ENCODE assay signal across 1 cellular context in the genomic region with DNA sequence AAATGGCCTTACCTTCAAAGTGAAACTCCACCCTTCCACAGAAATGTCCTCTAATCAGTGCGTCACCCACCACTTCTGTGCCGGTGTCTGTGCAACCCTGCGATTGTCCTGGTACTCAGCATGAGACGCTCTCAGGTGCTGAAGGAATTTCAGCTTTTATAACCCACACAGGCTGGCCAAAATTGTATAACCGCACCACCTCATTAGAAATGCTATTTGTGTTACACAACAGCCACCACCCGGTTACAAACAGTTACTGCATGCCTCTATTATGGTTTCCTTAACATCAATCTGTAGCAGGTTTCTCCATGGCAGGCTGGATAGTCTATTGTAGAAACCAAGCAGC.
TF ChIP-seq lines count a peak whose summit lies in the region.

No MANE protein-coding gene starts in this region.

TF ChIP-seq in H1, 55 proteins besides CTCF, POLR2A, EP300 and RAD21 (continued from another document):
- TF ChIP-seq KDM1A (IDR thresholded peaks at IDR 0.05; ENCODE audit: borderline replicate concordance, low read length) (no peak), RXRA (IDR thresholded peaks at IDR 0.05; ENCODE audit: insufficient read depth, low read depth, low read length) (no peak), SP4 (IDR thresholded peaks at IDR 0.05; ENCODE audit: low read length) (no peak), SP1 (IDR thresholded peaks at IDR 0.05; ENCODE audit: low read depth, low read length) (no peak), TCF12 (IDR thresholded peaks at IDR 0.05; ENCODE audit: low read depth, low read length) (no peak), RFX5 (IDR thresholded peaks at IDR 0.05; ENCODE audit: borderline replicate concordance, low read depth, low read length) (no peak)
